ENCODE assay signal across 25 cellular contexts in the genomic region with DNA sequence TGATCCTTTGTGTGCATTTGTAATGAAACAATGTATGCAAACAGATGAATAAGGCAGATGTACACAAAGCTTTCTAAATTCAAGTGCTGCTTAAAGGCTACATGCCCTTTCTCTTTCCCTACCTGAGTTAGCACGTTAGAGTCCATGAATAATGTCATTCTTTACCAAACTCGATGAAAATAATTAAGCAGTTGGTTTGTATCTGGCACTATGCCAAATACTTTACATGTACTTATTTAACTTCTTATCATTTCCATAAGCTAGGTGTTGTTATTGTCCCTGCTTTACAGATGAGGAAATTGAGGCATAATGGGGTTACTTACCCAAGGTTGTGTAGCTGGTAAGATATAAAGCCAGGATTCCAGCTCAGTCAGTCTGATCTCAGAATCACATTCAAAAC. TPM values are rescaled to one million over a fixed set of nuclear protein-coding genes. Genes with fewer than 3 reads are reported as not detected.
DNase-seq lines count a peak whose midpoint lies in the region; ATAC-seq and TF ChIP-seq lines count a peak whose summit lies in the region.
"Had no signal": no experiment of that assay in that cellular context is flagged by ENCODE, and none has a peak within 500 bp of the region (broad histone marks: within the 10 kb centered on the region; RNA-seq: fewer than 3 reads in every experiment).

No MANE protein-coding gene starts in this region.

- CTCF ChIA-PET in CD4-positive, alpha-beta memory T cell (lab: Charles Lee; ENCODE audit: partially characterized antibody), result interaction anchor here (1.1 to 4.4 kb wide), 8 partner anchors 8 to 55 kb away, joined by 3 to 33 read pairs (median 12); no protein-coding TSS in a partner anchor
- CTCF ChIA-PET in activated CD8-positive, alpha-beta T cell treated with anti-CD3 and anti-CD28 coated beads, Interleukin-2, amount 10 ng/mL, durations not matched to agents 7 days and 5 days (lab: Charles Lee), result interaction anchor here (0.5 to 7.6 kb wide), 9 partner anchors 10 to 82 kb away, joined by 3 to 65 read pairs (median 8); a partner anchor contains a TSS

- peaks cover 0 to 2% (median 0%) of the 10 kb centered on the region in 8 donors for H3K9me3 Mint-ChIP-seq in CD4-positive, alpha-beta memory T cell
- peaks cover 9% of the 10 kb centered on the region for H3K9me3 Mint-ChIP-seq in activated CD8-positive, alpha-beta T cell treated with anti-CD3 and anti-CD28 coated beads, Interleukin-2, amount 10 ng/mL, durations not matched to agents 7 days and 5 days (ENCODE audit: insufficient read depth)
- no peaks in the 10 kb centered on the region for H3K9me3 Mint-ChIP-seq in effector memory CD8-positive, alpha-beta T cell
- H3K9me3 Mint-ChIP-seq: nephron had no signal

- DNase-seq in NCI-H2196 (lab: John Stamatoyannopoulos, UW; ENCODE audit: unreplicated experiment) (peak; percentile 10), NCI-H2196 treated with DMSO at 0.1 percent for 48 hours (lab: John Stamatoyannopoulos, UW; ENCODE audit: unreplicated experiment) (no peak), Right ventricle myocardium superior (no peak), vagina (ENCODE audit: extremely low spot score in 2 of 2) (no peak)
- DNase-seq in CD4-positive, alpha-beta memory T cell, result peak in 2 of 5 donors; percentile 38 to 39
- DNase-seq in activated CD8-positive, alpha-beta T cell treated with anti-CD3 and anti-CD28 coated beads, Interleukin-2, amount 10 ng/mL, durations not matched to agents 7 days and 5 days, result no peak
- no peak for DNase-seq in effector memory CD8-positive, alpha-beta T cell
- DNase-seq: amygdala; caudate nucleus; kidney glomerular epithelial cell; NCI-H1436; NCI-H2171; NCI-H82; PC-9; stimulated activated CD4-positive, alpha-beta T cell treated with anti-CD3 and anti-CD28 coated beads, Interleukin-2, amount 100 ng/mL, for 48 hours; T1000 had no signal

- no peaks in the 10 kb centered on the region for H3K27me3 ChIP-seq in CD4-positive, alpha-beta memory T cell (ENCODE audit: insufficient read depth, low read length)
- no peaks in the 10 kb centered on the region for H3K27me3 ChIP-seq in vagina
- H3K27me3 ChIP-seq: gastroesophageal sphincter had no signal

- H3K4me3 Mint-ChIP-seq in CD4-positive, alpha-beta memory T cell, result peak overlapping the region; percentile 73 to 90 (median 86)
- H3K4me3 Mint-ChIP-seq in activated CD8-positive, alpha-beta T cell treated with anti-CD3 and anti-CD28 coated beads, Interleukin-2, amount 10 ng/mL, durations not matched to agents 7 days and 5 days, result peak overlapping the region; percentile 87
- peak overlapping the region; percentile 74 to 89 for H3K4me3 Mint-ChIP-seq in effector memory CD8-positive, alpha-beta T cell
- H3K4me3 Mint-ChIP-seq: B cell, nephron had no signal

- H3K36me3 ChIP-seq in CD4-positive, alpha-beta memory T cell (ENCODE audit: insufficient read depth, low read length), result peaks cover 13% of the 10 kb centered on the region
- H3K36me3 ChIP-seq in vagina, result no peaks in the 10 kb centered on the region
- H3K36me3 ChIP-seq: gastroesophageal sphincter had no signal

- intact Hi-C loops in CD4-positive, alpha-beta memory T cell (cut with micrococcal nuclease), result loop anchor here (5.0 to 10.0 kb wide), 5 partner anchors 438 to 1964 kb away; a partner anchor contains a TSS
- intact Hi-C loops in Right ventricle myocardium superior (cut with DNase I) (no loop called here), vagina (cut with DNase I) (no loop called here)

- H3K4me1 Mint-ChIP-seq in CD4-positive, alpha-beta memory T cell, result peaks cover 33 to 79% (median 45%) of the 10 kb centered on the region in 4 donors
- H3K4me1 Mint-ChIP-seq in activated CD8-positive, alpha-beta T cell treated with anti-CD3 and anti-CD28 coated beads, Interleukin-2, amount 10 ng/mL, durations not matched to agents 7 days and 5 days (ENCODE audit: low read depth), result peaks cover 49% of the 10 kb centered on the region
- peaks cover 24 to 50% of the 10 kb centered on the region in 2 donors for H3K4me1 Mint-ChIP-seq in effector memory CD8-positive, alpha-beta T cell (ENCODE audit: low read depth in 2 of 2)
- H3K4me1 Mint-ChIP-seq: B cell, nephron had no signal

- TF ChIP-seq POLR2A in vagina (IDR thresholded peaks at IDR 0.05), result no peak

- H3K4me1 ChIP-seq in CD4-positive, alpha-beta memory T cell (ENCODE audit: insufficient read depth, low read length), result peaks cover 70% of the 10 kb centered on the region
- H3K4me1 ChIP-seq in vagina, result no peaks in the 10 kb centered on the region
- H3K4me1 ChIP-seq: gastroesophageal sphincter, parathyroid adenoma had no signal

- peaks cover 32 to 49% of the 10 kb centered on the region in 2 donors for H3K36me3 Mint-ChIP-seq in CD4-positive, alpha-beta memory T cell
- peaks cover 68% of the 10 kb centered on the region for H3K36me3 Mint-ChIP-seq in activated CD8-positive, alpha-beta T cell treated with anti-CD3 and anti-CD28 coated beads, Interleukin-2, amount 10 ng/mL, durations not matched to agents 7 days and 5 days (ENCODE audit: low read depth)
- peaks cover 43% of the 10 kb centered on the region for H3K36me3 Mint-ChIP-seq in effector memory CD8-positive, alpha-beta T cell (ENCODE audit: insufficient read depth)

- H3K27ac ChIP-seq in CD4-positive, alpha-beta memory T cell (ENCODE audit: low read depth, low read length), result peak overlapping the region; percentile 75
- no peak overlapping the region for H3K27ac ChIP-seq in vagina
- H3K27ac ChIP-seq: gastroesophageal sphincter, parathyroid adenoma, PC-9 had no signal

- ATAC-seq in activated CD8-positive, alpha-beta T cell treated with anti-CD3 and anti-CD28 coated beads, Interleukin-2, amount 10 ng/mL, durations not matched to agents 7 days and 5 days, result no peak
- no peak for ATAC-seq in effector memory CD8-positive, alpha-beta T cell (replicated peaks)
- no peak for ATAC-seq in Right ventricle myocardium superior (ENCODE audit: poor library complexity)
- ATAC-seq in HG03280 (IDR thresholded peaks at IDR 0.05; ENCODE audit: unreplicated experiment), result no peak
- ATAC-seq: activated CD4-positive, CD25-positive, alpha-beta regulatory T cell treated with anti-CD3 and anti-CD28 coated beads, Interleukin-2, amount 50 U/mL, for 24 hours; gastroesophageal sphincter had no signal

- H3K27ac Mint-ChIP-seq in CD4-positive, alpha-beta memory T cell, result peak overlapping the region; percentile 85 to 98 (median 92)
- H3K27ac Mint-ChIP-seq in activated CD8-positive, alpha-beta T cell treated with anti-CD3 and anti-CD28 coated beads, Interleukin-2, amount 10 ng/mL, durations not matched to agents 7 days and 5 days, result peak overlapping the region; percentile 79
- H3K27ac Mint-ChIP-seq in effector memory CD8-positive, alpha-beta T cell, result peak overlapping the region; percentile 96 to 97
- H3K27ac Mint-ChIP-seq: B cell, nephron had no signal

- no peak for TF ChIP-seq CTCF in vagina (IDR thresholded peaks at IDR 0.05)

- H3K27me3 Mint-ChIP-seq in CD4-positive, alpha-beta memory T cell, result no peaks in the 10 kb centered on the region
- no peaks in the 10 kb centered on the region for H3K27me3 Mint-ChIP-seq in activated CD8-positive, alpha-beta T cell treated with anti-CD3 and anti-CD28 coated beads, Interleukin-2, amount 10 ng/mL, durations not matched to agents 7 days and 5 days (ENCODE audit: low read depth)
- no peaks in the 10 kb centered on the region for H3K27me3 Mint-ChIP-seq in effector memory CD8-positive, alpha-beta T cell
- H3K27me3 Mint-ChIP-seq: B cell had no signal

- no peaks in the 10 kb centered on the region for H3K9me3 ChIP-seq in CD4-positive, alpha-beta memory T cell (ENCODE audit: control insufficient read depth in 1 of 2, low read length in 2 of 2)
- no peaks in the 10 kb centered on the region for H3K9me3 ChIP-seq in vagina
- H3K9me3 ChIP-seq: gastroesophageal sphincter had no signal

- POLR2A ChIA-PET in CD4-positive, alpha-beta memory T cell (lab: Charles Lee; ENCODE audit: partially characterized antibody), result interaction anchor here (0.8 to 10.1 kb wide), 15 partner anchors 8 to 438 kb away, joined by 3 to 118 read pairs (median 8); a partner anchor contains a TSS
- POLR2A ChIA-PET in activated CD8-positive, alpha-beta T cell treated with anti-CD3 and anti-CD28 coated beads, Interleukin-2, amount 10 ng/mL, durations not matched to agents 7 days and 5 days (lab: Charles Lee), result interaction anchor here (1.1 to 5.6 kb wide), 15 partner anchors 10 to 1072 kb away, joined by 3 to 51 read pairs (median 5); a partner anchor contains a TSS

- H3K4me3 ChIP-seq in CD4-positive, alpha-beta memory T cell (ENCODE audit: low read length in 2 of 2), result peak overlapping the region; percentile 59 to 63
- no peak overlapping the region for H3K4me3 ChIP-seq in vagina
- H3K4me3 ChIP-seq: gastroesophageal sphincter, PC-9 had no signal

RNA-seq across cellular contexts. Expression of a gene that starts 2.4 kb away (rescaled TPM):
- 100 to 1,000 TPM; 116 to 129 TPM for total RNA-seq in CD4-positive, alpha-beta memory T cell
- 100 to 1,000 TPM; 123 to 156 TPM for polyA plus RNA-seq in CD4-positive, alpha-beta memory T cell
- total RNA-seq in activated CD8-positive, alpha-beta T cell treated with anti-CD3 and anti-CD28 coated beads, Interleukin-2, amount 10 ng/mL, durations not matched to agents 7 days and 5 days, result 100 to 1,000 TPM; 115 to 124 TPM
- total RNA-seq in Right ventricle myocardium superior (0.24 TPM), vagina (5.4 TPM)
- total RNA-seq: A172, H4, PC-9, SK-MEL-5 had no signal

Comparison
In these comparisons a context has a peak if more than half of its experiments do, and no peak if none do; other contexts are left out.
1. H3K4me3 ChIP-seq: peak in CD4-positive, alpha-beta memory T cell (2 of 2); none in vagina (0 of 2).
2. RNA of a gene that starts 2.4 kb away (total RNA-seq): 116 to 129 TPM in CD4-positive, alpha-beta memory T cell and 115 to 124 TPM in activated CD8-positive, alpha-beta T cell treated with anti-CD3 and anti-CD28 coated beads, Interleukin-2, amount 10 ng/mL, durations not matched to agents 7 days and 5 days; 5.4 TPM in vagina (single experiment) and 0.24 TPM in Right ventricle myocardium superior (single experiment); every median in the first group is over 10 times any median in the second.
3. Peak in every context shown above with its lines, with median percentiles within 50 percentile points of each other: H3K27ac Mint-ChIP-seq and H3K4me3 Mint-ChIP-seq.